ENCODE assay signal across 13 cellular contexts in genomic region chr13:27040826-27041108, GRCh38.
"Had no signal": no experiment of that assay in that cellular context is flagged by ENCODE, and none has a peak within 500 bp of the region (broad histone marks: within the 10 kb centered on the region; RNA-seq: fewer than 3 reads in every experiment).

No MANE protein-coding gene starts in this region.

- H3K36me3 Mint-ChIP-seq: activated CD4-positive, alpha-beta memory T cell treated with anti-CD3 and anti-CD28 coated beads for 36 hours had no signal

- H3K9me3 ChIP-seq: esophagus squamous epithelium, prostate gland, tibial artery had no signal

- ATAC-seq: left ventricle myocardium superior, sciatic nerve had no signal

- H3K9me3 Mint-ChIP-seq: activated CD4-positive, alpha-beta memory T cell treated with anti-CD3 and anti-CD28 coated beads for 36 hours; naive B cell had no signal

- H3K4me3 ChIP-seq: cardiac muscle cell, esophagus squamous epithelium, prostate gland had no signal

- H3K4me3 Mint-ChIP-seq: activated CD4-positive, alpha-beta memory T cell treated with anti-CD3 and anti-CD28 coated beads for 36 hours had no signal

- H3K27ac ChIP-seq: cardiac muscle cell, prostate gland had no signal

- H3K4me1 ChIP-seq: prostate gland had no signal

- DNase-seq: activated CD4-positive, alpha-beta memory T cell treated with anti-CD3 and anti-CD28 coated beads for 36 hours; activated gamma-delta T cell treated with Interleukin-2 at 50 U/mL for 16 hours; activated T-cell treated with anti-CD3 and anti-CD28 coated beads, Interleukin-2, amount 50 U/mL, for 48 hours; esophagus squamous epithelium; left ventricle myocardium superior; naive B cell; stimulated activated CD4-positive, alpha-beta T cell treated with anti-CD3 and anti-CD28 coated beads, Interleukin-4, amount 100 ng/mL, for 1 hour; stimulated activated CD8-positive, alpha-beta memory T cell treated with anti-CD3 and anti-CD28 coated beads, Interleukin-4, amount 100 ng/mL, for 48 hours; T-helper 9 cell; tibial artery had no signal

- H3K27ac Mint-ChIP-seq: activated CD4-positive, alpha-beta memory T cell treated with anti-CD3 and anti-CD28 coated beads for 36 hours had no signal

- H3K36me3 ChIP-seq: cardiac muscle cell, esophagus squamous epithelium, prostate gland, tibial artery had no signal

- H3K27me3 ChIP-seq: cardiac muscle cell, tibial artery had no signal
